1 cellular context compared by ENCODE assay signal in genomic region chr9:93134740-93135444, GRCh38.
TF ChIP-seq lines count a peak whose summit lies in the region.

No MANE protein-coding gene starts in this region.

TF ChIP-seq in HepG2, 621 proteins besides CTCF, POLR2A, EP300 and RAD21:
- TF ChIP-seq, protein P1, sequence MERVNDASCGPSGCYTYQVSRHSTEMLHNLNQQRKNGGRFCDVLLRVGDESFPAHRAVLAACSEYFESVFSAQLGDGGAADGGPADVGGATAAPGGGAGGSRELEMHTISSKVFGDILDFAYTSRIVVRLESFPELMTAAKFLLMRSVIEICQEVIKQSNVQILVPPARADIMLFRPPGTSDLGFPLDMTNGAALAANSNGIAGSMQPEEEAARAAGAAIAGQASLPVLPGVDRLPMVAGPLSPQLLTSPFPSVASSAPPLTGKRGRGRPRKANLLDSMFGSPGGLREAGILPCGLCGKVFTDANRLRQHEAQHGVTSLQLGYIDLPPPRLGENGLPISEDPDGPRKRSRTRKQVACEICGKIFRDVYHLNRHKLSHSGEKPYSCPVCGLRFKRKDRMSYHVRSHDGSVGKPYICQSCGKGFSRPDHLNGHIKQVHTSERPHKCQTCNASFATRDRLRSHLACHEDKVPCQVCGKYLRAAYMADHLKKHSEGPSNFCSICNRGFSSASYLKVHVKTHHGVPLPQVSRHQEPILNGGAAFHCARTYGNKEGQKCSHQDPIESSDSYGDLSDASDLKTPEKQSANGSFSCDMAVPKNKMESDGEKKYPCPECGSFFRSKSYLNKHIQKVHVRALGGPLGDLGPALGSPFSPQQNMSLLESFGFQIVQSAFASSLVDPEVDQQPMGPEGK (CRISPR knock-in tag; IDR thresholded peaks at IDR 0.05): 0 out of 2 replicates have a peak, but pooled peaks have one; percentile 0
- TF ChIP-seq ZBTB7A (CRISPR knock-in tag; IDR thresholded peaks at IDR 0.05): 0 out of 2 replicates have a peak, but pooled peaks have one; percentile 53
- peak; percentile 78 for TF ChIP-seq HNRNPL (IDR thresholded peaks at IDR 0.05; ENCODE audit: low read depth, low read length)
- 0 out of 2 replicates have a peak, but pooled peaks have one; percentile 2 for TF ChIP-seq ZNF768 (CRISPR knock-in tag; IDR thresholded peaks at IDR 0.05)
- TF ChIP-seq NRL (CRISPR knock-in tag; IDR thresholded peaks at IDR 0.05; ENCODE audit: borderline replicate concordance): peak; percentile 71; the same call in 1 of the 2 replicates
- TF ChIP-seq HIVEP1 (CRISPR knock-in tag; IDR thresholded peaks at IDR 0.05): no peak
- TF ChIP-seq, protein P2, sequence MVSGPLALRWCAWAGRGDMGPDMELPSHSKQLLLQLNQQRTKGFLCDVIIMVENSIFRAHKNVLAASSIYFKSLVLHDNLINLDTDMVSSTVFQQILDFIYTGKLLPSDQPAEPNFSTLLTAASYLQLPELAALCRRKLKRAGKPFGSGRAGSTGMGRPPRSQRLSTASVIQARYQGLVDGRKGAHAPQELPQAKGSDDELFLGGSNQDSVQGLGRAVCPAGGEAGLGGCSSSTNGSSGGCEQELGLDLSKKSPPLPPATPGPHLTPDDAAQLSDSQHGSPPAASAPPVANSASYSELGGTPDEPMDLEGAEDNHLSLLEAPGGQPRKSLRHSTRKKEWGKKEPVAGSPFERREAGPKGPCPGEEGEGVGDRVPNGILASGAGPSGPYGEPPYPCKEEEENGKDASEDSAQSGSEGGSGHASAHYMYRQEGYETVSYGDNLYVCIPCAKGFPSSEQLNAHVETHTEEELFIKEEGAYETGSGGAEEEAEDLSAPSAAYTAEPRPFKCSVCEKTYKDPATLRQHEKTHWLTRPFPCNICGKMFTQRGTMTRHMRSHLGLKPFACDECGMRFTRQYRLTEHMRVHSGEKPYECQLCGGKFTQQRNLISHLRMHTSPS (CRISPR knock-in tag; IDR thresholded peaks at IDR 0.05; ENCODE audit: low read depth): peak; percentile 39; the same call in 1 of the 2 replicates
- TF ChIP-seq ZNF629 (CRISPR knock-in tag; conservative IDR thresholded peaks at IDR 0.05): peak; percentile 76
- TF ChIP-seq, protein P3, sequence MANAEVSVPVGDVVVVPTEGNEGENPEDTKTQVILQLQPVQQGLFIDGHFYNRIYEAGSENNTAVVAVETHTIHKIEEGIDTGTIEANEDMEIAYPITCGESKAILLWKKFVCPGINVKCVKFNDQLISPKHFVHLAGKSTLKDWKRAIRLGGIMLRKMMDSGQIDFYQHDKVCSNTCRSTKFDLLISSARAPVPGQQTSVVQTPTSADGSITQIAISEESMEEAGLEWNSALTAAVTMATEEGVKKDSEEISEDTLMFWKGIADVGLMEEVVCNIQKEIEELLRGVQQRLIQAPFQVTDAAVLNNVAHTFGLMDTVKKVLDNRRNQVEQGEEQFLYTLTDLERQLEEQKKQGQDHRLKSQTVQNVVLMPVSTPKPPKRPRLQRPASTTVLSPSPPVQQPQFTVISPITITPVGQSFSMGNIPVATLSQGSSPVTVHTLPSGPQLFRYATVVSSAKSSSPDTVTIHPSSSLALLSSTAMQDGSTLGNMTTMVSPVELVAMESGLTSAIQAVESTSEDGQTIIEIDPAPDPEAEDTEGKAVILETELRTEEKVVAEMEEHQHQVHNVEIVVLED (CRISPR knock-in tag; IDR thresholded peaks at IDR 0.05; ENCODE audit: borderline replicate concordance): no peak
- TF ChIP-seq NR2F1 (CRISPR knock-in tag; IDR thresholded peaks at IDR 0.05): no peak
- 0 out of 2 replicates have a peak, but pooled peaks have one; percentile 44 for TF ChIP-seq ZMYM3 (CRISPR knock-in tag; IDR thresholded peaks at IDR 0.05)
- TF ChIP-seq ZBTB8A (CRISPR knock-in tag; IDR thresholded peaks at IDR 0.05; ENCODE audit: borderline replicate concordance, low read depth): no peak
- TF ChIP-seq AHDC1 (CRISPR knock-in tag; IDR thresholded peaks at IDR 0.05; ENCODE audit: borderline replicate concordance): 0 out of 2 replicates have a peak, but pooled peaks have one; percentile 41
- TF ChIP-seq ZHX2 (IDR thresholded peaks at IDR 0.05; ENCODE audit: low read depth): no peak
- TF ChIP-seq ZHX2 (CRISPR knock-in tag; IDR thresholded peaks at IDR 0.05; ENCODE audit: borderline replicate concordance): no peak
- TF ChIP-seq, protein P4, sequence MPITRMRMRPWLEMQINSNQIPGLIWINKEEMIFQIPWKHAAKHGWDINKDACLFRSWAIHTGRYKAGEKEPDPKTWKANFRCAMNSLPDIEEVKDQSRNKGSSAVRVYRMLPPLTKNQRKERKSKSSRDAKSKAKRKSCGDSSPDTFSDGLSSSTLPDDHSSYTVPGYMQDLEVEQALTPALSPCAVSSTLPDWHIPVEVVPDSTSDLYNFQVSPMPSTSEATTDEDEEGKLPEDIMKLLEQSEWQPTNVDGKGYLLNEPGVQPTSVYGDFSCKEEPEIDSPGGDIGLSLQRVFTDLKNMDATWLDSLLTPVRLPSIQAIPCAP (CRISPR knock-in tag; IDR thresholded peaks at IDR 0.05; ENCODE audit: low read depth): no peak
- TF ChIP-seq, protein P5, sequence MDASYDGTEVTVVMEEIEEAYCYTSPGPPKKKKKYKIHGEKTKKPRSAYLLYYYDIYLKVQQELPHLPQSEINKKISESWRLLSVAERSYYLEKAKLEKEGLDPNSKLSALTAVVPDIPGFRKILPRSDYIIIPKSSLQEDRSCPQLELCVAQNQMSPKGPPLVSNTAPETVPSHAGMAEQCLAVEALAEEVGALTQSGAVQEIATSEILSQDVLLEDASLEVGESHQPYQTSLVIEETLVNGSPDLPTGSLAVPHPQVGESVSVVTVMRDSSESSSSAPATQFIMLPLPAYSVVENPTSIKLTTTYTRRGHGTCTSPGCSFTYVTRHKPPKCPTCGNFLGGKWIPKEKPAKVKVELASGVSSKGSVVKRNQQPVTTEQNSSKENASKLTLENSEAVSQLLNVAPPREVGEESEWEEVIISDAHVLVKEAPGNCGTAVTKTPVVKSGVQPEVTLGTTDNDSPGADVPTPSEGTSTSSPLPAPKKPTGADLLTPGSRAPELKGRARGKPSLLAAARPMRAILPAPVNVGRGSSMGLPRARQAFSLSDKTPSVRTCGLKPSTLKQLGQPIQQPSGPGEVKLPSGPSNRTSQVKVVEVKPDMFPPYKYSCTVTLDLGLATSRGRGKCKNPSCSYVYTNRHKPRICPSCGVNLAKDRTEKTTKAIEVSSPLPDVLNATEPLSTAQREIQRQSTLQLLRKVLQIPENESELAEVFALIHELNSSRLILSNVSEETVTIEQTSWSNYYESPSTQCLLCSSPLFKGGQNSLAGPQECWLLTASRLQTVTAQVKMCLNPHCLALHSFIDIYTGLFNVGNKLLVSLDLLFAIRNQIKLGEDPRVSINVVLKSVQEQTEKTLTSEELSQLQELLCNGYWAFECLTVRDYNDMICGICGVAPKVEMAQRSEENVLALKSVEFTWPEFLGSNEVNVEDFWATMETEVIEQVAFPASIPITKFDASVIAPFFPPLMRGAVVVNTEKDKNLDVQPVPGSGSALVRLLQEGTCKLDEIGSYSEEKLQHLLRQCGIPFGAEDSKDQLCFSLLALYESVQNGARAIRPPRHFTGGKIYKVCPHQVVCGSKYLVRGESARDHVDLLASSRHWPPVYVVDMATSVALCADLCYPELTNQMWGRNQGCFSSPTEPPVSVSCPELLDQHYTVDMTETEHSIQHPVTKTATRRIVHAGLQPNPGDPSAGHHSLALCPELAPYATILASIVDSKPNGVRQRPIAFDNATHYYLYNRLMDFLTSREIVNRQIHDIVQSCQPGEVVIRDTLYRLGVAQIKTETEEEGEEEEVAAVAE (CRISPR knock-in tag; IDR thresholded peaks at IDR 0.05; ENCODE audit: borderline replicate concordance): no peak
- TF ChIP-seq ZFP91 (CRISPR knock-in tag; IDR thresholded peaks at IDR 0.05; ENCODE audit: borderline replicate concordance): 0 out of 2 replicates have a peak, but pooled peaks have one; percentile 24
- 0 out of 2 replicates have a peak, but pooled peaks have one; percentile 8 for TF ChIP-seq ZNF329 (CRISPR knock-in tag; IDR thresholded peaks at IDR 0.05; ENCODE audit: low read depth)
- 0 out of 2 replicates have a peak, but pooled peaks have one; percentile 60 for TF ChIP-seq ZNF790 (CRISPR knock-in tag; IDR thresholded peaks at IDR 0.05; ENCODE audit: borderline replicate concordance)
- TF ChIP-seq ASH2L (IDR thresholded peaks at IDR 0.05; ENCODE audit: insufficient read length, low read depth, low read length): no peak
